Comparison of ENCODE assay signal across 1 cellular context in genomic region chr4:147683717-147684700, GRCh38.
TF ChIP-seq lines count a peak whose summit lies in the region.

Gene PRMT9 (minus strand): TSS chr4:147684163. CDS start chr4:147683987, 176 bp downstream.

TF ChIP-seq in K562, 482 proteins besides CTCF, POLR2A, EP300 and RAD21 (continued from another document and continues in another):
- TF ChIP-seq DEAF1 (CRISPR knock-in tag; IDR thresholded peaks at IDR 0.05) (no peak), POLR2H (tag; IDR thresholded peaks at IDR 0.05; ENCODE audit: low read depth) (peak; percentile 79), ZNF133 (CRISPR knock-in tag; IDR thresholded peaks at IDR 0.05) (no peak), NUFIP1 (IDR thresholded peaks at IDR 0.05; ENCODE audit: partially characterized antibody) (no peak), MGA (IDR thresholded peaks at IDR 0.05) (peak; percentile 40), ZNF318 (IDR thresholded peaks at IDR 0.05; ENCODE audit: borderline replicate concordance in 1 of 2, low read depth in 1 of 2) (no peak), SIN3B (IDR thresholded peaks at IDR 0.05; ENCODE audit: low read depth) (peak; percentile 60; the same call in 1 of the 2 replicates), ZFPM2 (CRISPR knock-in tag; IDR thresholded peaks at IDR 0.05) (no peak), NR2F6 (CRISPR knock-in tag; IDR thresholded peaks at IDR 0.05) (no peak), THRAP3 (IDR thresholded peaks at IDR 0.05; ENCODE audit: borderline replicate concordance) (no peak), ZBTB34 (CRISPR knock-in tag; IDR thresholded peaks at IDR 0.05) (no peak), ZNF253 (CRISPR knock-in tag; conservative IDR thresholded peaks at IDR 0.05) (no peak), NRF1 (conservative IDR thresholded peaks at IDR 0.05 in 1 of 2, IDR thresholded peaks at IDR 0.05 in 1 of 2) (peak; percentile 92 to 94), RFX7 (CRISPR knock-in tag; IDR thresholded peaks at IDR 0.05) (no peak), CTCFL (IDR thresholded peaks at IDR 0.05; ENCODE audit: borderline replicate concordance, insufficient read depth, low read depth, low read length, poor library complexity, severe bottlenecking) (no peak), BDP1 (IDR thresholded peaks at IDR 0.05; ENCODE audit: insufficient read depth, insufficient read length) (no peak), ZNF584 (CRISPR knock-in tag; IDR thresholded peaks at IDR 0.05; ENCODE audit: low read depth) (no peak)
- TF ChIP-seq, protein P1, sequence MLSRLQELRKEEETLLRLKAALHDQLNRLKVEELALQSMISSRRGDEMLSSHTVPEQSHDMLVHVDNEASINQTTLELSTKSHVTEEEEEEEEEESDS (CRISPR knock-in tag; IDR thresholded peaks at IDR 0.05), result no peak
- TF ChIP-seq, protein P2, sequence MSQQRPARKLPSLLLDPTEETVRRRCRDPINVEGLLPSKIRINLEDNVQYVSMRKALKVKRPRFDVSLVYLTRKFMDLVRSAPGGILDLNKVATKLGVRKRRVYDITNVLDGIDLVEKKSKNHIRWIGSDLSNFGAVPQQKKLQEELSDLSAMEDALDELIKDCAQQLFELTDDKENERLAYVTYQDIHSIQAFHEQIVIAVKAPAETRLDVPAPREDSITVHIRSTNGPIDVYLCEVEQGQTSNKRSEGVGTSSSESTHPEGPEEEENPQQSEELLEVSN (IDR thresholded peaks at IDR 0.05; ENCODE audit: borderline replicate concordance in 1 of 2, extremely low read depth in 1 of 2, insufficient read depth in 1 of 2, insufficient read length in 1 of 2, low read depth in 1 of 2, low read length in 1 of 2, poor library complexity in 1 of 2, severe bottlenecking in 1 of 2), result peak; percentile 19 to 38
- TF ChIP-seq, protein P3, sequence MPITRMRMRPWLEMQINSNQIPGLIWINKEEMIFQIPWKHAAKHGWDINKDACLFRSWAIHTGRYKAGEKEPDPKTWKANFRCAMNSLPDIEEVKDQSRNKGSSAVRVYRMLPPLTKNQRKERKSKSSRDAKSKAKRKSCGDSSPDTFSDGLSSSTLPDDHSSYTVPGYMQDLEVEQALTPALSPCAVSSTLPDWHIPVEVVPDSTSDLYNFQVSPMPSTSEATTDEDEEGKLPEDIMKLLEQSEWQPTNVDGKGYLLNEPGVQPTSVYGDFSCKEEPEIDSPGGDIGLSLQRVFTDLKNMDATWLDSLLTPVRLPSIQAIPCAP (CRISPR knock-in tag; IDR thresholded peaks at IDR 0.05; ENCODE audit: borderline replicate concordance), result no peak
